In the genomic region with DNA sequence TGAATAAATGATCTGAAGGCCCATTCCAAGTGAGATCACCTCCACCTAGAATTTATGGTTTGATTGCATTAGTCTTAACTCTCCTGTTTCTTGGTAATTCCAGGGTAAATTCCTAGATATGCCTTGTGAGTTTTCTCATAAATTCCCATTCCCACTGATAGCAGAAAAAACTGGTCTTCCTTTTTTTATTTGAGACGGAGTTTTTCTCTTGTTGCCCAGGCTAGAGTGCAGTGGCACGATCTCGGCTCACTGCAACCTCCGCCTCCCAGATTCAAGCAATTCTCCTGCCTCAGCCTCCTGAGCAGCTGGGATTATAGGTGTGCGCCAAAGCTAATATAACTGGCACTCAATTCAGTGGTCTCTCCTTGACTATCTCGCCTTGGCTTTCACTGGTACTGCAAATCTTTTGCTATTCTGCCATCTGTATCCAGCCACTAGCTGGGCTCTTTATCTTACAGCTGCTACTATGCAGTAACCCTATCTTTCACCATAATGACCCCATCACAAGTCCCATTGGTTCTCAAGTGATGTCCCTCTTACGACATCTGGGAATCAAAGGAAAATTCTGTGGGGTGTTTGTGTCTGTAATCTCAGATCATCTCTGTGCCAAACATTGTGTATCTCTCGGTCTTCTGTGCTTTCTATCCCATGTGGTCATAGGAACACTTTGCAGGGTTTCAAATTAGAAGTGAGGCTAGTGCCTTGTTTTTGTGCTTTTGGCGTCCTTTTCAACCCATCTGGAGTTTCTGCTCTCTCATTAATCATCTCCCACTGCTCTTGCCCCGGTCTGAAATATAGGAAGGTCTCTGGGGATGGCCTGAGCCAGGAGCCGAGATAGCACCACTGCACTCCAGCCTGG, we compare ENCODE assay signal across 8 cellular contexts. TPM values are rescaled to one million over a fixed set of nuclear protein-coding genes. Genes with fewer than 3 reads are reported as not detected.
DNase-seq lines count a peak whose midpoint lies in the region; ATAC-seq lines count a peak whose summit lies in the region.
"Had no signal": no experiment of that assay in that cellular context is flagged by ENCODE, and none has a peak within 500 bp of the region (broad histone marks: within the 10 kb centered on the region; RNA-seq: fewer than 3 reads in every experiment).

No MANE protein-coding gene starts in this region.

- peak overlapping the region; percentile 45 for H3K27ac Mint-ChIP-seq in activated naive CD8-positive, alpha-beta T cell treated with anti-CD3 and anti-CD28 coated beads, Interleukin-2, amount 50 U/mL, for 24 hours
- H3K27ac Mint-ChIP-seq in natural killer cell treated with Interleukin-12 subunit alpha and Interleukin-12 subunit beta and Interleukin-15 and Interleukin-18, amount 100 ng/mL, for 72 hours, result peak overlapping the region; percentile 56 to 78

- H3K36me3 Mint-ChIP-seq in activated naive CD8-positive, alpha-beta T cell treated with anti-CD3 and anti-CD28 coated beads, Interleukin-2, amount 50 U/mL, for 24 hours (ENCODE audit: low read depth), result peaks cover 38% of the 10 kb centered on the region
- H3K36me3 Mint-ChIP-seq in natural killer cell treated with Interleukin-12 subunit alpha and Interleukin-12 subunit beta and Interleukin-15 and Interleukin-18, amount 100 ng/mL, for 72 hours, result peaks cover 30% of the 10 kb centered on the region

- ATAC-seq in activated naive CD8-positive, alpha-beta T cell treated with anti-CD3 and anti-CD28 coated beads, Interleukin-2, amount 50 U/mL, for 24 hours, result peak; percentile 15
- peak in 1 of 2 donors; percentile 11 for ATAC-seq in natural killer cell treated with Interleukin-12 subunit alpha and Interleukin-12 subunit beta and Interleukin-15 and Interleukin-18, amount 100 ng/mL, for 72 hours
- ATAC-seq in HG03432 (IDR thresholded peaks at IDR 0.05; ENCODE audit: unreplicated experiment), result no peak
- ATAC-seq in HG03469 (IDR thresholded peaks at IDR 0.05; ENCODE audit: unreplicated experiment), result no peak

- H3K4me3 Mint-ChIP-seq in activated naive CD8-positive, alpha-beta T cell treated with anti-CD3 and anti-CD28 coated beads, Interleukin-2, amount 50 U/mL, for 24 hours, result no peak overlapping the region
- H3K4me3 Mint-ChIP-seq in natural killer cell treated with Interleukin-12 subunit alpha and Interleukin-12 subunit beta and Interleukin-15 and Interleukin-18, amount 100 ng/mL, for 72 hours, result no peak overlapping the region

- no peaks in the 10 kb centered on the region for H3K9me3 Mint-ChIP-seq in activated naive CD8-positive, alpha-beta T cell treated with anti-CD3 and anti-CD28 coated beads, Interleukin-2, amount 50 U/mL, for 24 hours
- no peaks in the 10 kb centered on the region for H3K9me3 Mint-ChIP-seq in natural killer cell treated with Interleukin-12 subunit alpha and Interleukin-12 subunit beta and Interleukin-15 and Interleukin-18, amount 100 ng/mL, for 72 hours

- H3K4me1 Mint-ChIP-seq in activated naive CD8-positive, alpha-beta T cell treated with anti-CD3 and anti-CD28 coated beads, Interleukin-2, amount 50 U/mL, for 24 hours, result peaks cover 2% of the 10 kb centered on the region
- peaks cover 11 to 15% of the 10 kb centered on the region in 2 donors for H3K4me1 Mint-ChIP-seq in natural killer cell treated with Interleukin-12 subunit alpha and Interleukin-12 subunit beta and Interleukin-15 and Interleukin-18, amount 100 ng/mL, for 72 hours (ENCODE audit: low read depth in 2 of 2)

- no peaks in the 10 kb centered on the region for H3K27me3 Mint-ChIP-seq in activated naive CD8-positive, alpha-beta T cell treated with anti-CD3 and anti-CD28 coated beads, Interleukin-2, amount 50 U/mL, for 24 hours
- H3K27me3 Mint-ChIP-seq in natural killer cell treated with Interleukin-12 subunit alpha and Interleukin-12 subunit beta and Interleukin-15 and Interleukin-18, amount 100 ng/mL, for 72 hours, result no peaks in the 10 kb centered on the region

- peak; percentile 43 for DNase-seq in ELR (ENCODE audit: low read depth)
- peak; percentile 41 for DNase-seq in LHCN-M2 (ENCODE audit: low read depth)
- DNase-seq in activated naive CD8-positive, alpha-beta T cell treated with anti-CD3 and anti-CD28 coated beads, Interleukin-2, amount 50 U/mL, for 24 hours, result no peak
- DNase-seq in natural killer cell treated with Interleukin-12 subunit alpha and Interleukin-12 subunit beta and Interleukin-15 and Interleukin-18, amount 100 ng/mL, for 72 hours (ENCODE audit: low spot score), result no peak
- DNase-seq in activated CD4-positive, CD25-positive, alpha-beta regulatory T cell (lab: John Stamatoyannopoulos, UW), result no peak
- DNase-seq: stimulated activated CD4-positive, alpha-beta T cell treated with anti-CD3 and anti-CD28 coated beads, Interleukin-15, amount 100 ng/mL, for 24 hours had no signal

RNA-seq across cellular contexts. Expression of a gene that starts 14.4 kb away (rescaled TPM):
- total RNA-seq in LHCN-M2 (2014; rRNA removed), result 641 and 719 TPM in 2 replicates
- 476 TPM for polyA plus RNA-seq in LHCN-M2 (2012)
- total RNA-seq in natural killer cell treated with Interleukin-12 subunit alpha and Interleukin-12 subunit beta and Interleukin-15 and Interleukin-18, amount 100 ng/mL, for 72 hours, result 100 to 1,000 TPM; 545 to 772 TPM

RNA-seq across cellular contexts. Expression of a gene that starts 15.0 kb away (rescaled TPM):
- 8.3 and 11.1 TPM in 2 replicates for total RNA-seq in LHCN-M2 (2014; rRNA removed)
- polyA plus RNA-seq in LHCN-M2 (2012), result 3.9 TPM
- total RNA-seq in natural killer cell treated with Interleukin-12 subunit alpha and Interleukin-12 subunit beta and Interleukin-15 and Interleukin-18, amount 100 ng/mL, for 72 hours, result 10 to 100 TPM; 12.8 to 16.1 TPM

RNA-seq across cellular contexts. Expression of a gene that starts 44.3 kb away (rescaled TPM):
- total RNA-seq in LHCN-M2 (2014; rRNA removed), result 0.80 and 0.96 TPM in 2 replicates
- 0.30 TPM for polyA plus RNA-seq in LHCN-M2 (2012)
- total RNA-seq in natural killer cell treated with Interleukin-12 subunit alpha and Interleukin-12 subunit beta and Interleukin-15 and Interleukin-18, amount 100 ng/mL, for 72 hours, result 1 to 10 TPM; 2.6 to 4.0 TPM

Comparison
In these comparisons a context has a peak if more than half of its experiments do, and no peak if none do; other contexts are left out.
1. DNase-seq: peak in ELR (single experiment) and LHCN-M2 (single experiment); none in activated naive CD8-positive, alpha-beta T cell treated with anti-CD3 and anti-CD28 coated beads, Interleukin-2, amount 50 U/mL, for 24 hours (single experiment), natural killer cell treated with Interleukin-12 subunit alpha and Interleukin-12 subunit beta and Interleukin-15 and Interleukin-18, amount 100 ng/mL, for 72 hours (single experiment) and activated CD4-positive, CD25-positive, alpha-beta regulatory T cell (0 of 4).